Comparison of ENCODE assay signal across 9 cellular contexts in the genomic region with DNA sequence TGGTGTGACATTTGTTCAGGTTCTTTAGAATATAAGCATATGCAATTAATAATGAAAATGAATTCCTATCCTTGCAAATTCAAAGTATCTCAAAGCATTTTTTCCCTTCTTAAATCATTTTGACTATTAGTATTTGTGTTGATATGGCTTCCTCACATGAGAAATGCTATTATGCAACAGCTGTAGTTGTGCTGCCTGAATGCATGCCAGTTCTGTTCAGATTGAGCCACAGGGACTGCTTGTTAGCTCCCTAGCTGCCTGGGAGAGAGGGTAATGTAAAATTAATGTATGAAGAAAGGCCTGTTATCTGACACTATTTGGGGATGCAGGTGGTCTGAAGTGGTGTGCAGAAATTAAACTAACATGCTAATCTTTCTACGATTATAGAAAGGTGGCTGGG. TPM values are rescaled to one million over a fixed set of nuclear protein-coding genes. Genes with fewer than 3 reads are reported as not detected.
DNase-seq lines count a peak whose midpoint lies in the region; ATAC-seq and TF ChIP-seq lines count a peak whose summit lies in the region.
"Had no signal": no experiment of that assay in that cellular context is flagged by ENCODE, and none has a peak within 500 bp of the region (broad histone marks: within the 10 kb centered on the region; RNA-seq: fewer than 3 reads in every experiment).

No MANE protein-coding gene starts in this region.

- DNase-seq in CD14-positive monocyte (ENCODE audit: low spot score), result no peak
- peak; percentile 87 for DNase-seq in NCI-H1694 treated with DMSO at 0.1 percent for 48 hours (lab: John Stamatoyannopoulos, UW)
- DNase-seq in fibroblast of mammary gland (ENCODE audit: low read depth), result peak; percentile 83
- DNase-seq in psoas muscle, result peak; percentile 35 to 59
- no peak for DNase-seq in hepatic stellate cell (ENCODE audit: low spot score)
- DNase-seq in activated CD4-positive, alpha-beta T cell treated with anti-CD3 and anti-CD28 coated beads for 1 hour, result no peak
- DNase-seq: activated CD8-positive, alpha-beta T cell treated with anti-CD3 and anti-CD28 coated beads for 36 hours had no signal

- H3K4me3 Mint-ChIP-seq in CD14-positive monocyte, result no peak overlapping the region
- H3K4me3 Mint-ChIP-seq: activated CD8-positive, alpha-beta T cell treated with anti-CD3 and anti-CD28 coated beads for 36 hours had no signal

- WGBS in psoas muscle, 3 donors, result 0 to 29% (median 0%) methylated on average over 1 of the region's 1 CpG

- H3K9me3 Mint-ChIP-seq in CD14-positive monocyte, result peaks cover 0 to 2% (median 0%) of the 10 kb centered on the region in 7 donors
- H3K9me3 Mint-ChIP-seq: activated CD8-positive, alpha-beta T cell treated with anti-CD3 and anti-CD28 coated beads for 36 hours had no signal

- H3K36me3 Mint-ChIP-seq in CD14-positive monocyte, result no peaks in the 10 kb centered on the region

- H3K4me3 ChIP-seq in fibroblast of mammary gland (ENCODE audit: control insufficient read depth, low read depth, low read length) (no peak overlapping the region), psoas muscle (no peak overlapping the region)

- no peak for TF ChIP-seq CTCF in CD14-positive monocyte (IDR thresholded peaks at IDR 0.05)
- TF ChIP-seq CTCF in fibroblast of mammary gland (conservative IDR thresholded peaks at IDR 0.05; ENCODE audit: control insufficient read depth, insufficient read depth, low read depth, low read length), result no peak
- no peak for TF ChIP-seq CTCF in psoas muscle (IDR thresholded peaks at IDR 0.05)

- intact Hi-C loops in CD14-positive monocyte (cut with micrococcal nuclease) (no loop called here), psoas muscle (cut with DNase I) (no loop called here)

- H3K36me3 ChIP-seq in psoas muscle (ENCODE audit: insufficient read depth in 1 of 2, low read depth in 1 of 2), result no peaks in the 10 kb centered on the region

- peaks cover 0 to 2% (median 2%) of the 10 kb centered on the region in 3 donors for H3K27me3 Mint-ChIP-seq in CD14-positive monocyte (ENCODE audit: low read depth in 3 of 3)
- H3K27me3 Mint-ChIP-seq: activated CD8-positive, alpha-beta T cell treated with anti-CD3 and anti-CD28 coated beads for 36 hours had no signal

- ATAC-seq in psoas muscle (peak; percentile 62 to 92 (median 70)), GM21423 (IDR thresholded peaks at IDR 0.05; ENCODE audit: unreplicated experiment) (no peak), HG03457 (IDR thresholded peaks at IDR 0.05; ENCODE audit: unreplicated experiment) (no peak)
- ATAC-seq: activated CD8-positive, alpha-beta T cell treated with anti-CD3 and anti-CD28 coated beads for 36 hours had no signal

- H3K9me3 ChIP-seq in psoas muscle, result no peaks in the 10 kb centered on the region

- H3K27me3 ChIP-seq in psoas muscle (ENCODE audit: insufficient read depth in 3 of 3, low read length in 2 of 3), result no peaks in the 10 kb centered on the region

- H3K4me1 Mint-ChIP-seq in CD14-positive monocyte, result peaks cover 43% of the 10 kb centered on the region

- peak overlapping the region in 4 of 7 donors; percentile 23 to 88 (median 64) for H3K27ac Mint-ChIP-seq in CD14-positive monocyte
- H3K27ac Mint-ChIP-seq: activated CD8-positive, alpha-beta T cell treated with anti-CD3 and anti-CD28 coated beads for 36 hours had no signal

- H3K4me1 ChIP-seq in psoas muscle, result peaks cover 31% of the 10 kb centered on the region

- H3K27ac ChIP-seq in psoas muscle, result no peak overlapping the region

RNA-seq across cellular contexts. Expression of a gene that starts 45.5 kb away (rescaled TPM):
- not detected for polyA plus RNA-seq in CD14-positive monocyte
- 1 to 10 TPM; 2.1 to 5.8 (median 4.1) TPM for total RNA-seq in psoas muscle
- 1 to 10 TPM; 1.1 to 1.4 (median 1.1) TPM for polyA plus RNA-seq in psoas muscle

Comparison
In these comparisons a context has a peak if more than half of its experiments do, and no peak if none do; other contexts are left out.
1. DNase-seq: peak in NCI-H1694 treated with DMSO at 0.1 percent for 48 hours (single experiment), fibroblast of mammary gland (single experiment) and psoas muscle (2 of 2); none in CD14-positive monocyte (single experiment), hepatic stellate cell (single experiment) and activated CD4-positive, alpha-beta T cell treated with anti-CD3 and anti-CD28 coated beads for 1 hour (single experiment).
2. ATAC-seq: peak in psoas muscle (4 of 4); none in GM21423 (single experiment) and HG03457 (single experiment).